1 cellular context compared by ENCODE assay signal in genomic region chr19:14871619-14872230, GRCh38.
TF ChIP-seq lines count a peak whose summit lies in the region.

No MANE protein-coding gene starts in this region.

TF ChIP-seq in IMR-90, 13 proteins besides CTCF, POLR2A, EP300 and RAD21:
- TF ChIP-seq RCOR1 (IDR thresholded peaks at IDR 0.05; ENCODE audit: insufficient replicate concordance, low read length) = no peak
- TF ChIP-seq MXI1 (IDR thresholded peaks at IDR 0.05; ENCODE audit: borderline replicate concordance, low read depth, low read length) = no peak
- no peak for TF ChIP-seq NFE2L2 (IDR thresholded peaks at IDR 0.05; ENCODE audit: low read depth, low read length)
- TF ChIP-seq FOS (IDR thresholded peaks at IDR 0.05; ENCODE audit: low read depth, low read length) = no peak
- no peak for TF ChIP-seq MAZ (IDR thresholded peaks at IDR 0.05; ENCODE audit: borderline replicate concordance, low read depth, low read length)
